ENCODE assay signal across 8 cellular contexts in the genomic region with DNA sequence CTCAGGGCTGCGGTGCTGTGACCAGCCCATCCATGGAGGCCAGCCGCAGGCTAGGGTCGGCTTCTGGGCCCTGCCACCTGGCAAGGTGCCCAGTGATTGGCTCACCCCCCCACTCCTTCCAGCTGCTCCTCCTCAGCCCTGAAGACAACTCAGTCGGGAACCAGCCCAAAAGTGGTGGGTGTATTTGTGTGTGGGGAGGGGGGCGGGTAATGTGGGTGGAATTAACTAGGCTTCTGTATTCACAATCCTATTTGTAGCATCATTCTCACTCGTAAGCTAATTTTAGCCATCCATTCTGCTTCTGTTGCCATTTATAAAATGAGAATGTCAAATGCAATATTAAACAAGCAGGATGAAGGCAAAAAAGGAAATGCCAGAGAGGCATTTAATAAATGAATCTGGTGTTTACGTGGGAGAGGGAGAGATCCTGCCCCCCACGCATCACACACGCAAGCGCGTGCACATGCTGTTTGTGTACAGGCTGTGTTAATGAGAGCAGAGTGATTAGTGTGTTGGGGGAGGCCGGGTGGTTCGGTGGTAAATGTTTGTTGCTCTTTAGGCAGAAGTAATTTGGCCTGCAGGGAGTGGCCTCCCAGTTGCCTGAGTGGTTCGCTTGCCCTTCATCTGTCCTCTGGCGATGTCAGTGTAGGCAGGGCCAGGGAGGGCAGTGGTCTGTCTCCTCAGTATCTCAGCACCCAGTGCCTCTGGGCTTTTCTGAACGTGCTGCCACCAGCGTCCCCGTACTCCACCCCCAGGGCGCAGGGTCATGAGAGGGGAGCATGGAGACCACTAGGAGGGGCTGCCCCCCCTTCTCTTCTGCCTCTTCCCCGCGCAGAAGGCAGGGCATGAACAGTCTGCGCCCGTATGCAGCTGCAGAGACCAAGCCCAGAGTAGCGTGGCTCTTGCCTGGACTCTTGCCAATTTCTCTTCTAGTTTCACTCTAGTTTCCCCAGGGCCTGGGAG.
DNase-seq lines count a peak whose midpoint lies in the region; ATAC-seq and TF ChIP-seq lines count a peak whose summit lies in the region.

No MANE protein-coding gene starts in this region.

- no peaks in the 10 kb centered on the region for H3K79me2 ChIP-seq in hepatocyte

- H3K27me3 ChIP-seq in adipocyte (replicated peaks; ENCODE audit: control insufficient read depth, insufficient read depth, low read length) (no peaks in the 10 kb centered on the region), hepatocyte (no peaks in the 10 kb centered on the region), gastrocnemius medialis (no peaks in the 10 kb centered on the region)

- 57% methylated on average over 24 of the region's 24 CpGs for WGBS in hepatocyte (ENCODE audit: low lambda C conversion rate, missing lambda C conversion rate)

- no peaks in the 10 kb centered on the region for H3K9me3 ChIP-seq in adipocyte (ENCODE audit: control insufficient read depth, low read length)
- no peaks in the 10 kb centered on the region for H3K9me3 ChIP-seq in hepatocyte (ENCODE audit: low read depth)
- no peaks in the 10 kb centered on the region for H3K9me3 ChIP-seq in gastrocnemius medialis

- DNase-seq in AG20443 (ENCODE audit: low spot score) (peak; percentile 69), NCI-H774 (lab: John Stamatoyannopoulos, UW) (peak; percentile 71), adipocyte (ENCODE audit: low read depth) (peak; percentile 81), hepatocyte (ENCODE audit: low spot score) (peak; percentile 74), gastrocnemius medialis (peak; percentile 46 to 64), T-helper 9 cell (no peak)

- no peaks in the 10 kb centered on the region for H3K36me3 ChIP-seq in adipocyte (ENCODE audit: control insufficient read depth, insufficient read depth, low read length, severe bottlenecking)
- no peaks in the 10 kb centered on the region for H3K36me3 ChIP-seq in hepatocyte (replicated peaks; ENCODE audit: insufficient read depth, low read depth)
- no peaks in the 10 kb centered on the region for H3K36me3 ChIP-seq in gastrocnemius medialis

- H3K27ac ChIP-seq in hepatocyte (no peak overlapping the region), gastrocnemius medialis (peak overlapping the region; percentile 79 to 83 (median 80))

- intact Hi-C loops in gastrocnemius medialis (cut with DNase I; ENCODE audit: low total_unique reads) = loop anchor here (5.0 kb wide), 1 partner anchor 363 kb away; no protein-coding TSS in a partner anchor

- H2AFZ ChIP-seq in hepatocyte = no peak overlapping the region

- in situ Hi-C loops in gastrocnemius medialis (cut with MboI; ENCODE audit: low sequenced_read_pairs in 4 of 4) = no loop called here

- H3K9me2 ChIP-seq in hepatocyte (replicated peaks; ENCODE audit: insufficient read depth) = no peaks in the 10 kb centered on the region

- TF ChIP-seq POLR2A in gastrocnemius medialis (IDR thresholded peaks at IDR 0.05) = no peak

- peak overlapping the region; percentile 27 for H3K4me2 ChIP-seq in hepatocyte

- no peak overlapping the region for H3K4me3 ChIP-seq in adipocyte (ENCODE audit: low read length)
- H3K4me3 ChIP-seq in hepatocyte = no peak overlapping the region
- H3K4me3 ChIP-seq in gastrocnemius medialis = peak overlapping the region in 1 of 4 donors; percentile 2

- H4K20me1 ChIP-seq in hepatocyte (ENCODE audit: insufficient read depth, poor library complexity, severe bottlenecking) = no peaks in the 10 kb centered on the region

- H3K4me1 ChIP-seq in adipocyte (ENCODE audit: control insufficient read depth, insufficient read depth, low read length) = peaks cover 5% of the 10 kb centered on the region
- H3K4me1 ChIP-seq in hepatocyte (ENCODE audit: insufficient read depth) = peaks cover 21% of the 10 kb centered on the region
- H3K4me1 ChIP-seq in gastrocnemius medialis = peaks cover 41 to 56% of the 10 kb centered on the region in 2 donors

- ATAC-seq in GM18909 (IDR thresholded peaks at IDR 0.05; ENCODE audit: poor library complexity, unreplicated experiment) (peak; percentile 68), HG03439 (IDR thresholded peaks at IDR 0.05; ENCODE audit: unreplicated experiment) (peak; percentile 55), gastrocnemius medialis (peak; percentile 18 to 66)

- TF ChIP-seq CTCF in hepatocyte (IDR thresholded peaks at IDR 0.05; ENCODE audit: poor library complexity) (no peak), gastrocnemius medialis (IDR thresholded peaks at IDR 0.05 in 4 of 5, conservative IDR thresholded peaks at IDR 0.05 in 1 of 5) (no peak)

- no peak overlapping the region for H3K9ac ChIP-seq in adipocyte (ENCODE audit: low read length)
